ENCODE assay signal across 25 cellular contexts in genomic region chr20:16378712-16379111, GRCh38.
"Had no signal": no experiment of that assay in that cellular context is flagged by ENCODE, and none has a peak within 500 bp of the region (broad histone marks: within the 10 kb centered on the region; RNA-seq: fewer than 3 reads in every experiment).

No MANE protein-coding gene starts in this region.

- H3K9me3 ChIP-seq: breast epithelium, Peyer's patch had no signal

- H3K27me3 ChIP-seq: breast epithelium, Peyer's patch had no signal

- H3K27ac ChIP-seq: breast epithelium, Peyer's patch, RWPE1 had no signal

- H3K4me3 ChIP-seq: breast epithelium, Peyer's patch had no signal

- H3K4me1 ChIP-seq: breast epithelium, Peyer's patch had no signal

- DNase-seq: activated CD4-positive, alpha-beta T cell treated with anti-CD3 and anti-CD28 coated beads for 48 hours; activated CD4-positive, alpha-beta T cell treated with anti-CD3 and anti-CD28 coated beads, Interleukin-2, amount 50 U/mL, for 4 hours; activated CD4-positive, CD25-positive, alpha-beta regulatory T cell treated with anti-CD3 and anti-CD28 coated beads, Interleukin-2, amount 50 U/mL, for 72 hours; activated CD8-positive, alpha-beta memory T cell treated with anti-CD3 and anti-CD28 coated beads, Interleukin-2, amount 10 ng/mL, durations not matched to agents 7 days and 5 days; activated CD8-positive, alpha-beta T cell treated with anti-CD3 and anti-CD28 coated beads, Interleukin-2, amount 10 ng/mL, durations not matched to agents 7 days and 5 days; activated effector memory CD4-positive, alpha-beta T cell treated with Interleukin-2 at 50 U/mL for 16 hours; activated naive CD4-positive, alpha-beta T cell; activated T-cell treated with anti-CD3 and anti-CD28 coated beads, Interleukin-2, amount 50 U/mL, for 24 hours; aorta; KG1; NCI-H1048; NCI-H146; NCI-H187 treated with DMSO at 0.1 percent for 48 hours; NCI-H2081 treated with DMSO at 0.1 percent for 48 hours; NCI-H446 treated with DMSO at 0.1 percent for 48 hours; NCI-H524 treated with DMSO at 0.1 percent for 48 hours; NCI-H774; NK-92 treated with Interleukin-12 subunit alpha and Interleukin-12 subunit beta, amount 100 ng/mL, for 24 hours; OCI-M1; Peyer's patch; SHP77 treated with DMSO at 0.1 percent for 48 hours; T-helper 17 cell; T-helper 9 cell had no signal

- H3K36me3 ChIP-seq: breast epithelium had no signal
